19 cellular contexts compared by ENCODE assay signal in the genomic region with DNA sequence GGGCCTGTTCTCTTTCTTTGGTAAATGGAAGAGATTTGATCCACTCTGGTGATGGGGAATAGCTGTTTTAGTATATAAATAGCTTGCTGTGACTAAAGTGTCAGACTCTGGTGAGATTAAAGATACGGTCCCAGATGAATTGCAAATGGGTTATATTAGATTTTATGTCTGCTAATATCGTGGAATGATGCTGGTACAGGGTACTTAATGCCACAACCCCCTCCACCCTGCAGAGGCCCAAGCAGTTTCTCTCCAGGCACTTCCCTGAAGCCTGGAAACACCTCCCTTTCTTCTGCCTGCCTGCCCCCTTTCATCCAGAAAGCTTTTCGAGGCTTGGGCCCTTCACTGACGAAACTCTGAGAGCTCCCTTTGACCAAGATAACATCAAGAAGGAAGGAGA. TPM values are rescaled to one million over a fixed set of nuclear protein-coding genes. Genes with fewer than 3 reads are reported as not detected.
DNase-seq lines count a peak whose midpoint lies in the region; ATAC-seq and TF ChIP-seq lines count a peak whose summit lies in the region.
"Had no signal": no experiment of that assay in that cellular context is flagged by ENCODE, and none has a peak within 500 bp of the region (broad histone marks: within the 10 kb centered on the region; RNA-seq: fewer than 3 reads in every experiment).

No MANE protein-coding gene starts in this region.

- no peak overlapping the region for H3K4ac ChIP-seq in mesenchymal stem cell (ENCODE audit: low read depth in 1 of 2, low read length in 2 of 2)

- H2AK5ac ChIP-seq in mesenchymal stem cell (ENCODE audit: low read length, severe bottlenecking), result no peak overlapping the region

- no peak overlapping the region for H2BK5ac ChIP-seq in mesenchymal stem cell (ENCODE audit: low read depth, low read length, poor library complexity, severe bottlenecking)

- no peaks in the 10 kb centered on the region for H3K4me1 ChIP-seq in BE2C
- H3K4me1 ChIP-seq in SK-N-SH (ENCODE audit: control insufficient read depth in 1 of 2, insufficient read depth in 2 of 2, low read depth in 1 of 2, low read length in 1 of 2), result peaks cover 0 to 3% of the 10 kb centered on the region in 2 experiments; a peak in 1 of 4 replicates
- H3K4me1 ChIP-seq in mesenchymal stem cell (ENCODE audit: control insufficient read depth, insufficient read depth, low read depth, low read length), result no peaks in the 10 kb centered on the region
- H3K4me1 ChIP-seq: A549 had no signal

- no peak overlapping the region for H3K4me3 ChIP-seq in BE2C (ENCODE audit: low read depth, low read length)
- no peak overlapping the region for H3K4me3 ChIP-seq in SK-N-SH (ENCODE audit: low read depth in 2 of 2, low read length in 1 of 2)
- no peak overlapping the region for H3K4me3 ChIP-seq in mesenchymal stem cell (ENCODE audit: insufficient read depth in 1 of 2, low read depth in 1 of 2, low read length in 2 of 2)
- H3K4me3 ChIP-seq: A549, BLaER1, GM12878, GM23248 had no signal

- no peak overlapping the region for H2BK120ac ChIP-seq in mesenchymal stem cell (ENCODE audit: low read depth, low read length)

- H3K4me2 ChIP-seq in SK-N-SH (no peak overlapping the region), mesenchymal stem cell (ENCODE audit: low read length, poor library complexity, severe bottlenecking) (no peak overlapping the region)
- H3K4me2 ChIP-seq: A549, BLaER1 had no signal

- POLR2A ChIA-PET in SK-N-SH (lab: Yijun Ruan, JAX), result interaction anchor here (0.6 kb wide), 1 partner anchor 345 kb away, joined by 3 read pairs; a partner anchor contains a TSS

- H3K9me2 ChIP-seq in SK-N-SH, result no peaks in the 10 kb centered on the region

- H3K4me3 Mint-ChIP-seq in osteocyte (ENCODE audit: unreplicated experiment), result no peak overlapping the region
- no peak overlapping the region for H3K4me3 Mint-ChIP-seq in mesothelial cell of epicardium
- H3K4me3 Mint-ChIP-seq: CD14-positive monocyte; CD4-positive, alpha-beta memory T cell had no signal

- no peaks in the 10 kb centered on the region for H3K36me3 ChIP-seq in BE2C
- no peaks in the 10 kb centered on the region for H3K36me3 ChIP-seq in SK-N-SH (replicated peaks in 1 of 2; ENCODE audit: control insufficient read depth in 1 of 2, insufficient read depth in 2 of 2, low read length in 1 of 2)
- H3K36me3 ChIP-seq in mesenchymal stem cell (ENCODE audit: control insufficient read depth in 1 of 2, insufficient read depth in 2 of 2, low read depth in 1 of 2, low read length in 2 of 2), result no peaks in the 10 kb centered on the region
- H3K36me3 ChIP-seq: BLaER1 had no signal

- peak in 1 of 2 experiments; percentile 55; a peak in 1 of 4 replicates for TF ChIP-seq EP300 in SK-N-SH (IDR thresholded peaks at IDR 0.05; ENCODE audit: borderline replicate concordance in 1 of 2, low read depth in 1 of 2, low read length in 1 of 2)

- no peak overlapping the region for H2BK12ac ChIP-seq in mesenchymal stem cell (ENCODE audit: low read length in 2 of 2)

- no peaks in the 10 kb centered on the region for H3F3A ChIP-seq in SK-N-SH (replicated peaks; ENCODE audit: insufficient read depth)

- H3K27ac ChIP-seq in SK-N-SH (ENCODE audit: low read depth in 2 of 2, low read length in 1 of 2), result peak overlapping the region; percentile 24 to 72; a peak in 2 of 4 replicates
- H3K27ac ChIP-seq in mesenchymal stem cell (ENCODE audit: low read length, poor library complexity, severe bottlenecking), result no peak overlapping the region
- H3K27ac ChIP-seq: 22Rv1, A549, BLaER1, GM23248, HL-60 had no signal

- no peaks in the 10 kb centered on the region for H3K36me3 Mint-ChIP-seq in osteocyte (ENCODE audit: unreplicated experiment)
- no peaks in the 10 kb centered on the region for H3K36me3 Mint-ChIP-seq in mesothelial cell of epicardium
- H3K36me3 Mint-ChIP-seq: CD14-positive monocyte; CD4-positive, alpha-beta memory T cell had no signal

- no peaks in the 10 kb centered on the region for H3K79me1 ChIP-seq in mesenchymal stem cell (replicated peaks; ENCODE audit: low read length, poor library complexity, severe bottlenecking)

- no peak overlapping the region for H3K18ac ChIP-seq in mesenchymal stem cell (ENCODE audit: low read depth in 1 of 2, low read length in 2 of 2)

- CTCF ChIA-PET in SK-N-SH (lab: Yijun Ruan, JAX), result interaction anchor here (0.6 to 1.3 kb wide), 6 partner anchors 23 to 327 kb away, joined by 3 to 4 read pairs (median 3); a partner anchor contains a TSS

- no peak for ATAC-seq in GM18858 (IDR thresholded peaks at IDR 0.05; ENCODE audit: unreplicated experiment)
- ATAC-seq: A549, GM12878 had no signal

- H3K27me3 ChIP-seq in BE2C, result no peaks in the 10 kb centered on the region
- no peaks in the 10 kb centered on the region for H3K27me3 ChIP-seq in SK-N-SH (ENCODE audit: insufficient read depth)
- H3K27me3 ChIP-seq in mesenchymal stem cell (ENCODE audit: control insufficient read depth in 1 of 2, insufficient read depth in 1 of 2, low read length in 2 of 2), result no peaks in the 10 kb centered on the region
- H3K27me3 ChIP-seq: BLaER1 had no signal

- H2AFZ ChIP-seq in SK-N-SH (ENCODE audit: low read depth) (peak overlapping the region; percentile 50; the same call in 1 of the 2 replicates), mesenchymal stem cell (ENCODE audit: low read depth, low read length) (no peak overlapping the region)
- H2AFZ ChIP-seq: GM23248 had no signal

- H2BK15ac ChIP-seq in mesenchymal stem cell (ENCODE audit: low read depth, poor library complexity, severe bottlenecking), result no peak overlapping the region

- TF ChIP-seq RAD21 in SK-N-SH (IDR thresholded peaks at IDR 0.05; ENCODE audit: low read length), result no peak

- no peak overlapping the region for H3K9ac ChIP-seq in SK-N-SH
- H3K9ac ChIP-seq in mesenchymal stem cell (ENCODE audit: low read length), result peak overlapping the region; percentile 73
- H3K9ac ChIP-seq: BLaER1, GM23248 had no signal

- no peaks in the 10 kb centered on the region for H3K79me2 ChIP-seq in SK-N-SH (ENCODE audit: insufficient read depth)

- DNase-seq in BE2C (peak; percentile 38), SK-N-SH (peak; percentile 62), mesenchymal stem cell (no peak), osteocyte (ENCODE audit: extremely low spot score, unreplicated experiment) (peak; percentile 60), GDM1 (lab: John Stamatoyannopoulos, UW) (no peak), mesothelial cell of epicardium (ENCODE audit: low spot score in 2 of 2, unreplicated experiment in 2 of 2) (no peak)
- DNase-seq: AML-193; Calu3; CD4-positive, alpha-beta memory T cell; DMS79 treated with DMSO at 0.1 percent for 48 hours; GM23248; HCEC 1CT had no signal

- H3K9me3 ChIP-seq in BE2C, result no peaks in the 10 kb centered on the region
- H3K9me3 ChIP-seq in SK-N-SH, result no peaks in the 10 kb centered on the region
- H3K9me3 ChIP-seq in mesenchymal stem cell (ENCODE audit: control insufficient read depth, low read length), result no peaks in the 10 kb centered on the region
- H3K9me3 ChIP-seq: A549, BLaER1 had no signal

- no peak overlapping the region for H4K91ac ChIP-seq in mesenchymal stem cell (ENCODE audit: low read length)

- H3K27ac Mint-ChIP-seq in osteocyte (ENCODE audit: unreplicated experiment) (no peak overlapping the region), mesothelial cell of epicardium (no peak overlapping the region)
- H3K27ac Mint-ChIP-seq: CD14-positive monocyte; CD4-positive, alpha-beta memory T cell had no signal

- H3K4me1 Mint-ChIP-seq in osteocyte (ENCODE audit: unreplicated experiment), result no peaks in the 10 kb centered on the region
- peaks cover 14% of the 10 kb centered on the region for H3K4me1 Mint-ChIP-seq in mesothelial cell of epicardium

- TF ChIP-seq CTCF in BE2C (IDR thresholded peaks at IDR 0.05; ENCODE audit: low read depth, low read length) (no peak), SK-N-SH (IDR thresholded peaks at IDR 0.05) (no peak), osteocyte (IDR thresholded peaks at IDR 0.05) (no peak), mesothelial cell of epicardium (IDR thresholded peaks at IDR 0.05; ENCODE audit: unreplicated experiment) (no peak)

- H3K9me3 Mint-ChIP-seq in osteocyte (ENCODE audit: unreplicated experiment) (no peaks in the 10 kb centered on the region), mesothelial cell of epicardium (no peaks in the 10 kb centered on the region)

- 30% methylated on average over 4 of the region's 4 CpGs for WGBS in SK-N-SH (ENCODE audit: low lambda C conversion rate)
- 96% methylated on average over 3 of the region's 4 CpGs for WGBS in mesenchymal stem cell

- no peak overlapping the region for H4K8ac ChIP-seq in mesenchymal stem cell (ENCODE audit: low read length)

- H3K23ac ChIP-seq in mesenchymal stem cell (ENCODE audit: low read length in 2 of 2), result no peak overlapping the region

- H3K14ac ChIP-seq in mesenchymal stem cell (ENCODE audit: low read length in 2 of 2), result no peak overlapping the region

- H3K27me3 Mint-ChIP-seq in osteocyte (ENCODE audit: unreplicated experiment) (peaks cover 5% of the 10 kb centered on the region), mesothelial cell of epicardium (ENCODE audit: low read depth) (no peaks in the 10 kb centered on the region)
- H3K27me3 Mint-ChIP-seq: CD4-positive, alpha-beta memory T cell had no signal

- no peaks in the 10 kb centered on the region for H4K20me1 ChIP-seq in SK-N-SH (ENCODE audit: insufficient read depth)
- H4K20me1 ChIP-seq: BLaER1 had no signal

TF ChIP-seq in SK-N-SH, 30 proteins besides CTCF, POLR2A, EP300 and RAD21 (continues in another document):
- TF ChIP-seq TCF12 (IDR thresholded peaks at IDR 0.05) (no peak; the same call in 1 of the 2 replicates), SMC3 (IDR thresholded peaks at IDR 0.05; ENCODE audit: low read depth, low read length) (no peak)
- TF ChIP-seq, protein P1, sequence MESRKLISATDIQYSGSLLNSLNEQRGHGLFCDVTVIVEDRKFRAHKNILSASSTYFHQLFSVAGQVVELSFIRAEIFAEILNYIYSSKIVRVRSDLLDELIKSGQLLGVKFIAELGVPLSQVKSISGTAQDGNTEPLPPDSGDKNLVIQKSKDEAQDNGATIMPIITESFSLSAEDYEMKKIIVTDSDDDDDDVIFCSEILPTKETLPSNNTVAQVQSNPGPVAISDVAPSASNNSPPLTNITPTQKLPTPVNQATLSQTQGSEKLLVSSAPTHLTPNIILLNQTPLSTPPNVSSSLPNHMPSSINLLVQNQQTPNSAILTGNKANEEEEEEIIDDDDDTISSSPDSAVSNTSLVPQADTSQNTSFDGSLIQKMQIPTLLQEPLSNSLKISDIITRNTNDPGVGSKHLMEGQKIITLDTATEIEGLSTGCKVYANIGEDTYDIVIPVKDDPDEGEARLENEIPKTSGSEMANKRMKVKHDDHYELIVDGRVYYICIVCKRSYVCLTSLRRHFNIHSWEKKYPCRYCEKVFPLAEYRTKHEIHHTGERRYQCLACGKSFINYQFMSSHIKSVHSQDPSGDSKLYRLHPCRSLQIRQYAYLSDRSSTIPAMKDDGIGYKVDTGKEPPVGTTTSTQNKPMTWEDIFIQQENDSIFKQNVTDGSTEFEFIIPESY (IDR thresholded peaks at IDR 0.05; ENCODE audit: borderline replicate concordance, low read depth), result no peak

RNA-seq across cellular contexts. Expression of a gene that starts 21.4 kb away (rescaled TPM):
- not detected for polyA plus RNA-seq in BE2C (2012; ENCODE audit: insufficient read depth, insufficient read length, low read depth)
- polyA plus RNA-seq in SK-N-SH (2012; rRNA removed), result 0.07 and 0.11 TPM in 2 replicates
- 0.06 and 0.10 TPM in 2 replicates for polyA plus RNA-seq in SK-N-SH (2012; cell fraction: cytosol; rRNA removed)
- polyA plus RNA-seq in SK-N-SH (2012; cell fraction: nucleus; rRNA removed), result 0.32 and 1.1 TPM in 2 replicates
- 0.55 TPM for polyA plus RNA-seq in mesenchymal stem cell (2013, experiment 1 of 2)
- 0.66 TPM for polyA plus RNA-seq in mesenchymal stem cell (2013, experiment 2 of 2)
- total RNA-seq in osteocyte (not detected in 2 replicates), mesothelial cell of epicardium (0.65 to 0.86 TPM (median 0.66 TPM) in 3 replicates)
- total RNA-seq: Calu3, GM12878 had no signal
- polyA plus RNA-seq: A549; CD14-positive monocyte; CD4-positive, alpha-beta memory T cell had no signal

Comparison
In these comparisons a context has a peak if more than half of its experiments do, and no peak if none do; other contexts are left out.
1. DNase-seq: peak in BE2C (single experiment), SK-N-SH (single experiment) and osteocyte (single experiment); none in mesenchymal stem cell (single experiment), GDM1 (single experiment) and mesothelial cell of epicardium (0 of 2).